ENCODE assay signal across 8 cellular contexts in the genomic region with DNA sequence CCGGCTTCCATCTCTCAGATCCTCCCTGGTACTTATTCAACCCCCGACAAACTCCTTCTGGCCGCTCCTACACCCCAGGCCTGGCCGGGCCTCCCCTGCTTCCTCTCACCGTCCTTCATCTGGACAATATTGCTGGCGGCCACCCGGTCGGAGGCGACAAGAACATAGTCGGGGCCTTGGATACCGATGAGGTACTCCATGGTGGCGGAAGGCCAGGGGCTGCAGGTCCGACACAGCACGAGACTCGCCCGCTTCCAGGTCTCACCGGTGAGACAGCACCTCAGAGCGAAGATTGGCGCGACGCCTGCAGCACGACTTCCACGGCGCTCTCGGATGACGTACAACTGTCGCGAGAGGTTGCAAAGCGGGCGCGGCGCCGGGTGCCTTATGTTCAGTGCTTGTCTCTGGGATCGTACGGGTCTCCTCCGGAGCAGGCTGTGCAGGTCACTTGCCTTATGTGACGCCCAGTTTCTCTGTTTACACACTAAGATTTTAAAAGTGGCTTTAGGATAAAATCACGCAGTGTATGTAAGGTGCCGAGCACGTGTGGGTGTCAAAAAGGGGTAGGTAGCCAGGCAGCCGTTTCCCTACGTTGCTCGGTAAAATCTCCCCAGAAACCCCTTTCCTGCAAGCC.
A peak's percentile ranks its signal among the peaks of the same experiment; 100 is the strongest.
DNase-seq lines count a peak whose midpoint lies in the region; ATAC-seq lines count a peak whose summit lies in the region.

A gene (minus strand): TSS at position 294 of the 634 bp plus-strand sequence. CDS start 94 bp downstream, at position 200.

- peak within 1 kb of the TSS; percentile 91 for H3K9ac ChIP-seq in BLaER1

- peak; percentile 78 for ATAC-seq in GM19328 (IDR thresholded peaks at IDR 0.05; ENCODE audit: unreplicated experiment)
- peak; percentile 74 for ATAC-seq in HG03520 (IDR thresholded peaks at IDR 0.05; ENCODE audit: unreplicated experiment)

- H3K4me1 ChIP-seq in BLaER1 = peaks cover 42% of the 10 kb centered on the region

- peaks cover under 1% of the 10 kb centered on the region; the same call in 1 of the 2 replicates for H3K36me3 ChIP-seq in BLaER1

- peaks cover 46% of the 10 kb centered on the region for H4K20me1 ChIP-seq in BLaER1

- H3K27me3 ChIP-seq in BLaER1 (no peaks in the 10 kb centered on the region), layer of hippocampus (ENCODE audit: control insufficient read depth, insufficient read depth, low read length) (no peaks in the 10 kb centered on the region)

- H3K27ac ChIP-seq in BLaER1 (peak within 1 kb of the TSS; percentile 89), layer of hippocampus (ENCODE audit: low read depth, low read length) (peak within 1 kb of the TSS; percentile 84)

- peak; percentile 94 for DNase-seq in NCI-H748 (lab: John Stamatoyannopoulos, UW; ENCODE audit: unreplicated experiment)
- peak; percentile 97 for DNase-seq in activated CD4-positive, alpha-beta T cell treated with anti-CD3 and anti-CD28 coated beads, Interleukin-2, amount 50 U/mL, for 1 hour
- DNase-seq in cortex of kidney (lab: John Stamatoyannopoulos, UW) = peak; percentile 20
- peak; percentile 93 to 98 (median 97) for DNase-seq in stimulated activated CD4-positive, alpha-beta T cell treated with anti-CD3 and anti-CD28 coated beads, Interleukin-1b, Interleukin-23, amount 100 ng/mL, for 24 hours (ENCODE audit: low read depth in 4 of 4, low spot score in 1 of 4)

- peak within 1 kb of the TSS; percentile 88 for H3K4me3 ChIP-seq in BLaER1

- no peaks in the 10 kb centered on the region for H3K9me3 ChIP-seq in BLaER1

- peak within 1 kb of the TSS; percentile 90 for H3K4me2 ChIP-seq in BLaER1

Comparison
In these comparisons a context has a peak if more than half of its experiments do, and no peak if none do; other contexts are left out.
1. Peak in every context shown above with its lines: DNase-seq, ATAC-seq, H3K4me3 ChIP-seq and H3K27ac ChIP-seq.
2. DNase-seq: peak in every context shown above with its lines; median percentile 97 in activated CD4-positive, alpha-beta T cell treated with anti-CD3 and anti-CD28 coated beads, Interleukin-2, amount 50 U/mL, for 1 hour; 97 in stimulated activated CD4-positive, alpha-beta T cell treated with anti-CD3 and anti-CD28 coated beads, Interleukin-1b, Interleukin-23, amount 100 ng/mL, for 24 hours; 94 in NCI-H748; 20 in cortex of kidney.